Comparison of ENCODE assay signal across 18 cellular contexts in genomic region chr16:27224741-27225300, GRCh38. TPM values are rescaled to one million over a fixed set of nuclear protein-coding genes. Genes with fewer than 3 reads are reported as not detected.
DNase-seq lines count a peak whose midpoint lies in the region; ATAC-seq and TF ChIP-seq lines count a peak whose summit lies in the region.
"Had no signal": no experiment of that assay in that cellular context is flagged by ENCODE, and none has a peak within 500 bp of the region (broad histone marks: within the 10 kb centered on the region; RNA-seq: fewer than 3 reads in every experiment).

No MANE protein-coding gene starts in this region.

- DNase-seq in CD8-positive, alpha-beta memory T cell: no peak
- DNase-seq in activated T-helper 2 cell treated with anti-CD3 and anti-CD28 coated beads, Interferon-gamma antibody, Interleukin-2, Interleukin-4, amounts not matched to agents 10 μg/mL and 5 μg/mL and 100 μg/mL, durations not matched to agents 14 hours and 24 hours and 36 hours (ENCODE audit: low spot score): no peak
- DNase-seq in naive thymus-derived CD4-positive, alpha-beta T cell: no peak
- DNase-seq in NCI-H2107 (lab: John Stamatoyannopoulos, UW): no peak
- DNase-seq in SW 1271 (lab: John Stamatoyannopoulos, UW): no peak
- DNase-seq in nephron progenitor cell: no peak
- DNase-seq in NCI-H128 (lab: John Stamatoyannopoulos, UW; ENCODE audit: unreplicated experiment): no peak
- DNase-seq: activated gamma-delta T cell, dermis blood vessel endothelial cell, DMS79, mesendoderm, NCI-H1048, NCI-H187 treated with DMSO at 0.1 percent for 48 hours, NCI-H226, NCI-H82 had no signal

- peaks cover 17 to 30% (median 18%) of the 10 kb centered on the region in 3 donors for H3K4me1 Mint-ChIP-seq in CD8-positive, alpha-beta memory T cell
- peaks cover 24% of the 10 kb centered on the region for H3K4me1 Mint-ChIP-seq in activated T-helper 2 cell treated with anti-CD3 and anti-CD28 coated beads, Interferon-gamma antibody, Interleukin-2, Interleukin-4, amounts not matched to agents 10 μg/mL and 5 μg/mL and 100 μg/mL, durations not matched to agents 14 hours and 24 hours and 36 hours (ENCODE audit: low read depth)
- H3K4me1 Mint-ChIP-seq in naive thymus-derived CD4-positive, alpha-beta T cell: peaks cover 22 to 49% (median 32%) of the 10 kb centered on the region in 7 donors
- peaks cover 39% of the 10 kb centered on the region for H3K4me1 Mint-ChIP-seq in nephron progenitor cell

- no peaks in the 10 kb centered on the region for H3K9me3 Mint-ChIP-seq in CD8-positive, alpha-beta memory T cell
- H3K9me3 Mint-ChIP-seq in activated T-helper 2 cell treated with anti-CD3 and anti-CD28 coated beads, Interferon-gamma antibody, Interleukin-2, Interleukin-4, amounts not matched to agents 10 μg/mL and 5 μg/mL and 100 μg/mL, durations not matched to agents 14 hours and 24 hours and 36 hours: no peaks in the 10 kb centered on the region
- H3K9me3 Mint-ChIP-seq in naive thymus-derived CD4-positive, alpha-beta T cell: no peaks in the 10 kb centered on the region
- H3K9me3 Mint-ChIP-seq in nephron progenitor cell: no peaks in the 10 kb centered on the region
- H3K9me3 Mint-ChIP-seq: nephron had no signal

- H3K27me3 Mint-ChIP-seq in CD8-positive, alpha-beta memory T cell: peaks cover 0 to 1% of the 10 kb centered on the region in 2 donors
- H3K27me3 Mint-ChIP-seq in activated T-helper 2 cell treated with anti-CD3 and anti-CD28 coated beads, Interferon-gamma antibody, Interleukin-2, Interleukin-4, amounts not matched to agents 10 μg/mL and 5 μg/mL and 100 μg/mL, durations not matched to agents 14 hours and 24 hours and 36 hours (ENCODE audit: low read depth): no peaks in the 10 kb centered on the region
- no peaks in the 10 kb centered on the region for H3K27me3 Mint-ChIP-seq in naive thymus-derived CD4-positive, alpha-beta T cell
- H3K27me3 Mint-ChIP-seq in nephron progenitor cell (ENCODE audit: low read depth, poor library complexity): peaks cover 16% of the 10 kb centered on the region

- peak overlapping the region in 6 of 8 donors; percentile 37 to 91 (median 78) for H3K27ac Mint-ChIP-seq in CD8-positive, alpha-beta memory T cell
- H3K27ac Mint-ChIP-seq in activated T-helper 2 cell treated with anti-CD3 and anti-CD28 coated beads, Interferon-gamma antibody, Interleukin-2, Interleukin-4, amounts not matched to agents 10 μg/mL and 5 μg/mL and 100 μg/mL, durations not matched to agents 14 hours and 24 hours and 36 hours: peak overlapping the region; percentile 28
- peak overlapping the region in 7 of 9 donors; percentile 75 to 96 (median 85) for H3K27ac Mint-ChIP-seq in naive thymus-derived CD4-positive, alpha-beta T cell
- H3K27ac Mint-ChIP-seq in nephron progenitor cell: no peak overlapping the region

- H3K9ac ChIP-seq in BLaER1: peak overlapping the region; percentile 54; the same call in 1 of the 2 replicates

- no peaks in the 10 kb centered on the region for H3K27me3 ChIP-seq in BLaER1
- H3K27me3 ChIP-seq in CD8-positive, alpha-beta memory T cell (ENCODE audit: insufficient read depth, low read length, poor library complexity, severe bottlenecking): no peaks in the 10 kb centered on the region
- H3K27me3 ChIP-seq in naive thymus-derived CD4-positive, alpha-beta T cell (ENCODE audit: control insufficient read depth in 2 of 2, insufficient read depth in 2 of 2, low read length in 2 of 2): no peaks in the 10 kb centered on the region
- H3K27me3 ChIP-seq: heart left ventricle had no signal

- H3K9me3 ChIP-seq in BLaER1: no peaks in the 10 kb centered on the region
- H3K9me3 ChIP-seq in CD8-positive, alpha-beta memory T cell (ENCODE audit: low read length): no peaks in the 10 kb centered on the region
- H3K9me3 ChIP-seq in naive thymus-derived CD4-positive, alpha-beta T cell (ENCODE audit: control insufficient read depth in 2 of 3, low read length in 3 of 3): no peaks in the 10 kb centered on the region
- H3K9me3 ChIP-seq: heart left ventricle had no signal

- H3K27ac ChIP-seq in BLaER1: peak overlapping the region; percentile 86
- H3K27ac ChIP-seq in CD8-positive, alpha-beta memory T cell (ENCODE audit: low read depth, low read length): no peak overlapping the region
- no peak overlapping the region for H3K27ac ChIP-seq in naive thymus-derived CD4-positive, alpha-beta T cell (ENCODE audit: low read depth, low read length)
- H3K27ac ChIP-seq: heart left ventricle had no signal

- H4K20me1 ChIP-seq in BLaER1: no peaks in the 10 kb centered on the region

- no peak for ATAC-seq in naive thymus-derived CD4-positive, alpha-beta T cell
- ATAC-seq: heart left ventricle had no signal

- peak overlapping the region; percentile 89 for H3K4me2 ChIP-seq in BLaER1

- CTCF ChIA-PET in CD8-positive, alpha-beta memory T cell (lab: Charles Lee): interaction anchor here (1.2 to 3.4 kb wide), 4 partner anchors 10 to 143 kb away, joined by 3 to 20 read pairs (median 10); no protein-coding TSS in a partner anchor
- CTCF ChIA-PET in naive thymus-derived CD4-positive, alpha-beta T cell (lab: Charles Lee): interaction anchor here (0.9 to 2.2 kb wide), 8 partner anchors 9 to 221 kb away, joined by 3 to 12 read pairs (median 5); no protein-coding TSS in a partner anchor

- intact Hi-C loops in activated T-helper 2 cell treated with anti-CD3 and anti-CD28 coated beads, Interferon-gamma antibody, Interleukin-2, Interleukin-4, amounts not matched to agents 10 μg/mL and 5 μg/mL and 100 μg/mL, durations not matched to agents 14 hours and 24 hours and 36 hours (cut with micrococcal nuclease): no loop called here
- intact Hi-C loops in naive thymus-derived CD4-positive, alpha-beta T cell (cut with micrococcal nuclease): no loop called here

- H3K4me1 ChIP-seq in BLaER1: peaks cover 98% of the 10 kb centered on the region
- peaks cover 6% of the 10 kb centered on the region for H3K4me1 ChIP-seq in CD8-positive, alpha-beta memory T cell (ENCODE audit: insufficient read depth, low read length)
- H3K4me1 ChIP-seq in naive thymus-derived CD4-positive, alpha-beta T cell (ENCODE audit: control insufficient read depth in 2 of 2, insufficient read depth in 2 of 2, low read length in 2 of 2): peaks cover 3 to 11% of the 10 kb centered on the region in 2 donors

- no peak for TF ChIP-seq CTCF in nephron progenitor cell (IDR thresholded peaks at IDR 0.05)

- no peak overlapping the region for H3K4me3 ChIP-seq in BLaER1
- H3K4me3 ChIP-seq in CD8-positive, alpha-beta memory T cell (ENCODE audit: low read length): no peak overlapping the region
- H3K4me3 ChIP-seq in naive thymus-derived CD4-positive, alpha-beta T cell (ENCODE audit: low read length): no peak overlapping the region
- H3K4me3 ChIP-seq: heart left ventricle had no signal

- POLR2A ChIA-PET in CD8-positive, alpha-beta memory T cell (lab: Charles Lee): interaction anchor here (1.3 kb wide), 1 partner anchor 21 kb away, joined by 6 read pairs; the partner anchor contains the start of gene KDM8
- POLR2A ChIA-PET in naive thymus-derived CD4-positive, alpha-beta T cell (lab: Charles Lee): interaction anchor here (0.6 to 8.5 kb wide), 10 partner anchors 9 to 224 kb away, joined by 3 to 48 read pairs (median 4); partner anchors contain the start of gene KDM8

- no peak overlapping the region for H3K4me3 Mint-ChIP-seq in CD8-positive, alpha-beta memory T cell
- no peak overlapping the region for H3K4me3 Mint-ChIP-seq in activated T-helper 2 cell treated with anti-CD3 and anti-CD28 coated beads, Interferon-gamma antibody, Interleukin-2, Interleukin-4, amounts not matched to agents 10 μg/mL and 5 μg/mL and 100 μg/mL, durations not matched to agents 14 hours and 24 hours and 36 hours (ENCODE audit: low read depth)
- no peak overlapping the region for H3K4me3 Mint-ChIP-seq in naive thymus-derived CD4-positive, alpha-beta T cell
- no peak overlapping the region for H3K4me3 Mint-ChIP-seq in nephron progenitor cell
- H3K4me3 Mint-ChIP-seq: nephron had no signal

- H3K36me3 Mint-ChIP-seq in CD8-positive, alpha-beta memory T cell: peaks cover 0 to 54% (median 3%) of the 10 kb centered on the region in 3 donors
- H3K36me3 Mint-ChIP-seq in activated T-helper 2 cell treated with anti-CD3 and anti-CD28 coated beads, Interferon-gamma antibody, Interleukin-2, Interleukin-4, amounts not matched to agents 10 μg/mL and 5 μg/mL and 100 μg/mL, durations not matched to agents 14 hours and 24 hours and 36 hours (ENCODE audit: low read depth): peaks cover 47% of the 10 kb centered on the region
- H3K36me3 Mint-ChIP-seq in naive thymus-derived CD4-positive, alpha-beta T cell: peaks cover 0 to 22% (median 4%) of the 10 kb centered on the region in 5 donors
- H3K36me3 Mint-ChIP-seq in nephron progenitor cell (ENCODE audit: low read depth): no peaks in the 10 kb centered on the region

- peaks cover 26% of the 10 kb centered on the region for H3K36me3 ChIP-seq in BLaER1
- H3K36me3 ChIP-seq in CD8-positive, alpha-beta memory T cell (ENCODE audit: insufficient read depth, low read length): no peaks in the 10 kb centered on the region
- H3K36me3 ChIP-seq in naive thymus-derived CD4-positive, alpha-beta T cell (ENCODE audit: control insufficient read depth in 2 of 3, insufficient read depth in 3 of 3, low read length in 3 of 3): peaks cover 0 to 61% (median 4%) of the 10 kb centered on the region in 3 experiments

RNA-seq across cellular contexts. Expression of gene KDM8, which starts 21.5 kb away (rescaled TPM):
- total RNA-seq in CD8-positive, alpha-beta memory T cell: 10 to 100 TPM in 1 of 2 experiments, 1 to 10 TPM in 1; 9.1 to 10.8 TPM
- polyA plus RNA-seq in CD8-positive, alpha-beta memory T cell: 5.6 TPM
- 13.5 and 17.3 TPM in 2 replicates for total RNA-seq in activated T-helper 2 cell treated with anti-CD3 and anti-CD28 coated beads, Interferon-gamma antibody, Interleukin-2, Interleukin-4, amounts not matched to agents 10 μg/mL and 5 μg/mL and 100 μg/mL, durations not matched to agents 14 hours and 24 hours and 36 hours
- total RNA-seq in naive thymus-derived CD4-positive, alpha-beta T cell: 10 to 100 TPM; 15.6 to 34.4 (median 19.0) TPM
- polyA plus RNA-seq in naive thymus-derived CD4-positive, alpha-beta T cell: 10 to 100 TPM in 1 of 2 donors, 1 to 10 TPM in 1; 10.0 to 15.4 TPM

RNA-seq across cellular contexts. Expression of gene NSMCE1, which starts 43.8 kb away (rescaled TPM):
- 100 to 1,000 TPM; 103 to 114 TPM for total RNA-seq in CD8-positive, alpha-beta memory T cell
- polyA plus RNA-seq in CD8-positive, alpha-beta memory T cell: 132 TPM
- 186 and 189 TPM in 2 replicates for total RNA-seq in activated T-helper 2 cell treated with anti-CD3 and anti-CD28 coated beads, Interferon-gamma antibody, Interleukin-2, Interleukin-4, amounts not matched to agents 10 μg/mL and 5 μg/mL and 100 μg/mL, durations not matched to agents 14 hours and 24 hours and 36 hours
- total RNA-seq in naive thymus-derived CD4-positive, alpha-beta T cell: 100 to 1,000 TPM in 1 of 5 experiments, 10 to 100 TPM in 4; 45.5 to 106 (median 70.2) TPM
- polyA plus RNA-seq in naive thymus-derived CD4-positive, alpha-beta T cell: 100 to 1,000 TPM; 200 to 220 TPM
